ENCODE assay signal across 2 cellular contexts in genomic region chr11:128694618-128695481, GRCh38.
TF ChIP-seq lines count a peak whose summit lies in the region.

No MANE protein-coding gene starts in this region.

TF ChIP-seq in liver, 16 proteins besides CTCF, POLR2A, EP300 and RAD21:
- TF ChIP-seq TAF1 (conservative IDR thresholded peaks at IDR 0.05), result no peak
- TF ChIP-seq SP1 (IDR thresholded peaks at IDR 0.05), result no peak
- no peak for TF ChIP-seq MAX (IDR thresholded peaks at IDR 0.05)
- TF ChIP-seq JUND (IDR thresholded peaks at IDR 0.05), result no peak
- no peak for TF ChIP-seq FOXA2 (IDR thresholded peaks at IDR 0.05)
- TF ChIP-seq GABPA (IDR thresholded peaks at IDR 0.05 in 1 of 2, conservative IDR thresholded peaks at IDR 0.05 in 1 of 2), result no peak
- TF ChIP-seq HNF4A (conservative IDR thresholded peaks at IDR 0.05), result no peak
- TF ChIP-seq EGR1 (IDR thresholded peaks at IDR 0.05; ENCODE audit: low read depth in 2 of 2), result no peak
- TF ChIP-seq HNF4G (IDR thresholded peaks at IDR 0.05), result no peak
- TF ChIP-seq NR2F2 (IDR thresholded peaks at IDR 0.05), result no peak
- TF ChIP-seq FOXA1 (IDR thresholded peaks at IDR 0.05), result no peak
- no peak for TF ChIP-seq ATF3 (IDR thresholded peaks at IDR 0.05)
- no peak for TF ChIP-seq REST (IDR thresholded peaks at IDR 0.05)
- TF ChIP-seq RXRA (IDR thresholded peaks at IDR 0.05), result no peak
- no peak for TF ChIP-seq YY1 (IDR thresholded peaks at IDR 0.05)
- TF ChIP-seq ZBTB33 (IDR thresholded peaks at IDR 0.05), result no peak

TF ChIP-seq in HepG2, 621 proteins besides CTCF, POLR2A, EP300 and RAD21:
- no peak for TF ChIP-seq JUND (CRISPR knock-in tag; IDR thresholded peaks at IDR 0.05)
- no peak for TF ChIP-seq CENPT (CRISPR knock-in tag; IDR thresholded peaks at IDR 0.05; ENCODE audit: low read depth)
- no peak for TF ChIP-seq ATF5 (CRISPR knock-in tag; IDR thresholded peaks at IDR 0.05; ENCODE audit: low read depth)
- no peak for TF ChIP-seq DNMT3B (CRISPR knock-in tag; conservative IDR thresholded peaks at IDR 0.05)
